Comparison of ENCODE assay signal across 8 cellular contexts in genomic region chr10:73263948-73264347, GRCh38. TPM values are rescaled to one million over a fixed set of nuclear protein-coding genes. Genes with fewer than 3 reads are reported as not detected.
A peak's percentile ranks its signal among the peaks of the same experiment; 100 is the strongest.
DNase-seq lines count a peak whose midpoint lies in the region; ATAC-seq and TF ChIP-seq lines count a peak whose summit lies in the region.

No MANE protein-coding gene starts in this region.

- no peaks in the 10 kb centered on the region for H3K27me3 Mint-ChIP-seq in activated CD4-positive, alpha-beta T cell treated with anti-CD3 and anti-CD28 coated beads for 36 hours

- peaks cover 4% of the 10 kb centered on the region for H3K9me3 Mint-ChIP-seq in activated CD4-positive, alpha-beta T cell treated with anti-CD3 and anti-CD28 coated beads for 36 hours (ENCODE audit: low read depth)

- peak; percentile 7 for DNase-seq in activated CD4-positive, alpha-beta T cell treated with anti-CD3 and anti-CD28 coated beads for 36 hours
- no peak for DNase-seq in activated CD4-positive, alpha-beta T cell treated with anti-CD3 and anti-CD28 coated beads for 1 hour
- DNase-seq in NCI-H526 treated with DMSO at 0.1 percent for 48 hours (lab: John Stamatoyannopoulos, UW) (peak; percentile 3), esophagus squamous epithelium (lab: John Stamatoyannopoulos, UW) (no peak), tibial nerve (ENCODE audit: low spot score in 2 of 2) (no peak), NCI-H146 (lab: John Stamatoyannopoulos, UW) (no peak)

- ATAC-seq in activated CD4-positive, alpha-beta T cell treated with anti-CD3 and anti-CD28 coated beads for 36 hours = no peak
- ATAC-seq in HG02852 (IDR thresholded peaks at IDR 0.05; ENCODE audit: unreplicated experiment) (no peak), HG03354 (IDR thresholded peaks at IDR 0.05; ENCODE audit: poor library complexity, severe bottlenecking, unreplicated experiment) (no peak)

- TF ChIP-seq EP300 in tibial nerve (IDR thresholded peaks at IDR 0.05) = no peak

- CTCF ChIA-PET in activated CD4-positive, alpha-beta T cell treated with anti-CD3 and anti-CD28 coated beads for 36 hours (lab: Charles Lee) = interaction anchor here (1.0 to 2.1 kb wide), 10 partner anchors 8 to 380 kb away, joined by 3 to 20 read pairs (median 4); partner anchors contain the start of genes DNAJC9 and MRPS16

- H3K4me3 ChIP-seq in esophagus squamous epithelium = no peak overlapping the region
- H3K4me3 ChIP-seq in tibial nerve = no peak overlapping the region

- no peaks in the 10 kb centered on the region for H3K36me3 ChIP-seq in esophagus squamous epithelium
- no peaks in the 10 kb centered on the region for H3K36me3 ChIP-seq in tibial nerve

- H3K27me3 ChIP-seq in esophagus squamous epithelium (no peaks in the 10 kb centered on the region), tibial nerve (no peaks in the 10 kb centered on the region)

- H3K4me1 ChIP-seq in esophagus squamous epithelium (no peaks in the 10 kb centered on the region), tibial nerve (peaks cover 0 to 5% (median 0%) of the 10 kb centered on the region in 4 donors)

- intact Hi-C loops in activated CD4-positive, alpha-beta T cell treated with anti-CD3 and anti-CD28 coated beads for 36 hours (cut with DNase I, micrococcal nuclease) = loop anchor here in 1 of 2 experiments (1.0 kb wide), 1 partner anchor 380 kb away; no protein-coding TSS in a partner anchor
- intact Hi-C loops in esophagus squamous epithelium (cut with DNase I) = no loop called here

- H3K27ac ChIP-seq in esophagus squamous epithelium (no peak overlapping the region), tibial nerve (no peak overlapping the region)

- peaks cover 3% of the 10 kb centered on the region for H3K4me1 Mint-ChIP-seq in activated CD4-positive, alpha-beta T cell treated with anti-CD3 and anti-CD28 coated beads for 36 hours

- TF ChIP-seq CTCF in esophagus squamous epithelium (IDR thresholded peaks at IDR 0.05) (peak in 5 of 6 experiments; percentile 13 to 56 (median 40)), tibial nerve (IDR thresholded peaks at IDR 0.05) (peak in 4 of 5 experiments; percentile 14 to 35 (median 32))

- TF ChIP-seq POLR2A in esophagus squamous epithelium (IDR thresholded peaks at IDR 0.05) (no peak), tibial nerve (IDR thresholded peaks at IDR 0.05) (no peak)

- no peaks in the 10 kb centered on the region for H3K36me3 Mint-ChIP-seq in activated CD4-positive, alpha-beta T cell treated with anti-CD3 and anti-CD28 coated beads for 36 hours (ENCODE audit: low read depth)

- H3K4me3 Mint-ChIP-seq in activated CD4-positive, alpha-beta T cell treated with anti-CD3 and anti-CD28 coated beads for 36 hours = no peak overlapping the region

- H3K9me3 ChIP-seq in esophagus squamous epithelium = no peaks in the 10 kb centered on the region
- no peaks in the 10 kb centered on the region for H3K9me3 ChIP-seq in tibial nerve

- H3K27ac Mint-ChIP-seq in activated CD4-positive, alpha-beta T cell treated with anti-CD3 and anti-CD28 coated beads for 36 hours = no peak overlapping the region

- POLR2A ChIA-PET in activated CD4-positive, alpha-beta T cell treated with anti-CD3 and anti-CD28 coated beads for 36 hours (lab: Charles Lee) = interaction anchor here (1.0 kb wide), 1 partner anchor 17 kb away, joined by 4 read pairs; the partner anchor contains the start of gene DNAJC9

RNA-seq across cellular contexts. Expression of gene MRPS16, which starts 11.5 kb away (rescaled TPM):
- 100 to 1,000 TPM; 123 to 138 TPM for total RNA-seq in activated CD4-positive, alpha-beta T cell treated with anti-CD3 and anti-CD28 coated beads for 36 hours
- total RNA-seq in esophagus squamous epithelium (10 to 100 TPM; 36.8 to 60.3 (median 54.2) TPM), tibial nerve (10 to 100 TPM; 32.0 to 34.7 (median 34.2) TPM)

RNA-seq across cellular contexts. Expression of gene DNAJC9, which starts 16.9 kb away (rescaled TPM):
- 10 to 100 TPM; 36.9 to 45.4 TPM for total RNA-seq in activated CD4-positive, alpha-beta T cell treated with anti-CD3 and anti-CD28 coated beads for 36 hours
- 10 to 100 TPM; 13.4 to 35.4 (median 25.2) TPM for total RNA-seq in esophagus squamous epithelium
- 10 to 100 TPM; 11.8 to 24.0 (median 15.2) TPM for total RNA-seq in tibial nerve

Comparison
In these comparisons a context has a peak if more than half of its experiments do, and no peak if none do; other contexts are left out.
1. DNase-seq: peak in activated CD4-positive, alpha-beta T cell treated with anti-CD3 and anti-CD28 coated beads for 36 hours (single experiment) and NCI-H526 treated with DMSO at 0.1 percent for 48 hours (single experiment); none in activated CD4-positive, alpha-beta T cell treated with anti-CD3 and anti-CD28 coated beads for 1 hour (single experiment), esophagus squamous epithelium (single experiment), tibial nerve (0 of 2) and NCI-H146 (single experiment).